ENCODE assay signal across 1 cellular context in genomic region chr1:77888429-77889239, GRCh38.
A peak's percentile ranks its signal among the peaks of the same experiment; 100 is the strongest.
TF ChIP-seq lines count a peak whose summit lies in the region.

NEXN (plus strand) TSS chr1:77888624; CDS start chr1:77916107, 27,483 bp downstream.

TF ChIP-seq in HepG2, 621 proteins besides CTCF, POLR2A, EP300 and RAD21 (continued from another document and continues in another):
- TF ChIP-seq PLSCR1 (CRISPR knock-in tag; IDR thresholded peaks at IDR 0.05; ENCODE audit: borderline replicate concordance) (no peak), SNRNP70 (IDR thresholded peaks at IDR 0.05; ENCODE audit: low read depth, low read length) (no peak), SRY (CRISPR knock-in tag; IDR thresholded peaks at IDR 0.05) (no peak), ZBTB33 (CRISPR knock-in tag; IDR thresholded peaks at IDR 0.05) (no peak), ZNF746 (CRISPR knock-in tag; IDR thresholded peaks at IDR 0.05) (peak; percentile 25; the same call in 1 of the 2 replicates), ZBTB21 (CRISPR knock-in tag; IDR thresholded peaks at IDR 0.05) (no peak), ZFP36L2 (CRISPR knock-in tag; IDR thresholded peaks at IDR 0.05) (no peak), ZNF609 (CRISPR knock-in tag; IDR thresholded peaks at IDR 0.05; ENCODE audit: borderline replicate concordance) (no peak), ZNF639 (CRISPR knock-in tag; conservative IDR thresholded peaks at IDR 0.05) (no peak), TARDBP (CRISPR knock-in tag; IDR thresholded peaks at IDR 0.05) (no peak), NR2F6 (IDR thresholded peaks at IDR 0.05) (no peak), NR2F6 (CRISPR knock-in tag; IDR thresholded peaks at IDR 0.05) (no peak), ZMYM4 (CRISPR knock-in tag; IDR thresholded peaks at IDR 0.05) (0 out of 2 replicates have a peak, but pooled peaks have one; percentile 19), TCF7L2 (IDR thresholded peaks at IDR 0.05; ENCODE audit: low read depth, low read length) (no peak), ZNF724P (CRISPR knock-in tag; IDR thresholded peaks at IDR 0.05; ENCODE audit: borderline replicate concordance) (no peak), IRF2 (CRISPR knock-in tag; IDR thresholded peaks at IDR 0.05) (no peak), SCMH1 (CRISPR knock-in tag; IDR thresholded peaks at IDR 0.05; ENCODE audit: borderline replicate concordance) (no peak), SSRP1 (CRISPR knock-in tag; IDR thresholded peaks at IDR 0.05) (no peak), HMG20A (CRISPR knock-in tag; IDR thresholded peaks at IDR 0.05; ENCODE audit: borderline replicate concordance) (no peak), ZNF251 (CRISPR knock-in tag; IDR thresholded peaks at IDR 0.05) (no peak), ZNF883 (CRISPR knock-in tag; IDR thresholded peaks at IDR 0.05; ENCODE audit: not compliant biosample characterization) (no peak), SRSF9 (IDR thresholded peaks at IDR 0.05; ENCODE audit: borderline replicate concordance, insufficient read depth, low read depth, low read length, poor library complexity, severe bottlenecking) (no peak), ZNF737 (CRISPR knock-in tag; IDR thresholded peaks at IDR 0.05; ENCODE audit: borderline replicate concordance) (no peak), RNF2 (conservative IDR thresholded peaks at IDR 0.05; ENCODE audit: low read depth) (no peak), ZFP82 (CRISPR knock-in tag; IDR thresholded peaks at IDR 0.05; ENCODE audit: borderline replicate concordance) (no peak), HMGXB4 (CRISPR knock-in tag; IDR thresholded peaks at IDR 0.05; ENCODE audit: borderline replicate concordance in 1 of 2, low read depth in 1 of 2) (peak in 1 of 2 experiments; percentile 55; a peak in 2 of 4 replicates), DR1 (CRISPR knock-in tag; IDR thresholded peaks at IDR 0.05) (0 out of 2 replicates have a peak, but pooled peaks have one; percentile 15), WIZ (CRISPR knock-in tag; IDR thresholded peaks at IDR 0.05) (no peak), SP1 (IDR thresholded peaks at IDR 0.05) (no peak), SP1 (CRISPR knock-in tag; IDR thresholded peaks at IDR 0.05) (no peak), NFKB2 (CRISPR knock-in tag; IDR thresholded peaks at IDR 0.05; ENCODE audit: borderline replicate concordance) (peak; percentile 32; the same call in 1 of the 2 replicates), ZNF775 (CRISPR knock-in tag; IDR thresholded peaks at IDR 0.05; ENCODE audit: borderline replicate concordance) (no peak)
- TF ChIP-seq, protein P1, sequence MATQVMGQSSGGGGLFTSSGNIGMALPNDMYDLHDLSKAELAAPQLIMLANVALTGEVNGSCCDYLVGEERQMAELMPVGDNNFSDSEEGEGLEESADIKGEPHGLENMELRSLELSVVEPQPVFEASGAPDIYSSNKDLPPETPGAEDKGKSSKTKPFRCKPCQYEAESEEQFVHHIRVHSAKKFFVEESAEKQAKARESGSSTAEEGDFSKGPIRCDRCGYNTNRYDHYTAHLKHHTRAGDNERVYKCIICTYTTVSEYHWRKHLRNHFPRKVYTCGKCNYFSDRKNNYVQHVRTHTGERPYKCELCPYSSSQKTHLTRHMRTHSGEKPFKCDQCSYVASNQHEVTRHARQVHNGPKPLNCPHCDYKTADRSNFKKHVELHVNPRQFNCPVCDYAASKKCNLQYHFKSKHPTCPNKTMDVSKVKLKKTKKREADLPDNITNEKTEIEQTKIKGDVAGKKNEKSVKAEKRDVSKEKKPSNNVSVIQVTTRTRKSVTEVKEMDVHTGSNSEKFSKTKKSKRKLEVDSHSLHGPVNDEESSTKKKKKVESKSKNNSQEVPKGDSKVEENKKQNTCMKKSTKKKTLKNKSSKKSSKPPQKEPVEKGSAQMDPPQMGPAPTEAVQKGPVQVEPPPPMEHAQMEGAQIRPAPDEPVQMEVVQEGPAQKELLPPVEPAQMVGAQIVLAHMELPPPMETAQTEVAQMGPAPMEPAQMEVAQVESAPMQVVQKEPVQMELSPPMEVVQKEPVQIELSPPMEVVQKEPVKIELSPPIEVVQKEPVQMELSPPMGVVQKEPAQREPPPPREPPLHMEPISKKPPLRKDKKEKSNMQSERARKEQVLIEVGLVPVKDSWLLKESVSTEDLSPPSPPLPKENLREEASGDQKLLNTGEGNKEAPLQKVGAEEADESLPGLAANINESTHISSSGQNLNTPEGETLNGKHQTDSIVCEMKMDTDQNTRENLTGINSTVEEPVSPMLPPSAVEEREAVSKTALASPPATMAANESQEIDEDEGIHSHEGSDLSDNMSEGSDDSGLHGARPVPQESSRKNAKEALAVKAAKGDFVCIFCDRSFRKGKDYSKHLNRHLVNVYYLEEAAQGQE (IDR thresholded peaks at IDR 0.05; ENCODE audit: borderline replicate concordance in 1 of 2, low read depth in 1 of 2, low read length in 2 of 2): no peak
- TF ChIP-seq, protein P2, sequence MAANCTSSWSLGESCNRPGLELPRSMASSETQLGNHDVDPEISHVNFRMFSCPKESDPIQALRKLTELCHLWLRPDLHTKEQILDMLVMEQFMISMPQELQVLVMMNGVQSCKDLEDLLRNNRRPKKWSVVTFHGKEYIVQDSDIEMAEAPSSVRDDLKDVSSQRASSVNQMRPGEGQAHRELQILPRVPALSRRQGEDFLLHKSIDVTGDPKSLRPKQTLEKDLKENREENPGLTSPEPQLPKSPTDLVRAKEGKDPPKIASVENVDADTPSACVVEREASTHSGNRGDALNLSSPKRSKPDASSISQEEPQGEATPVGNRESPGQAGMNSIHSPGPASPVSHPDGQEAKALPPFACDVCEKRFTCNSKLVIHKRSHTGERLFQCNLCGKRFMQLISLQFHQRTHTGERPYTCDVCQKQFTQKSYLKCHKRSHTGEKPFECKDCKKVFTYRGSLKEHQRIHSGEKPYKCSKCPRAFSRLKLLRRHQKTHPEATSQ (CRISPR knock-in tag; IDR thresholded peaks at IDR 0.05; ENCODE audit: borderline replicate concordance): no peak
- TF ChIP-seq, protein P3, sequence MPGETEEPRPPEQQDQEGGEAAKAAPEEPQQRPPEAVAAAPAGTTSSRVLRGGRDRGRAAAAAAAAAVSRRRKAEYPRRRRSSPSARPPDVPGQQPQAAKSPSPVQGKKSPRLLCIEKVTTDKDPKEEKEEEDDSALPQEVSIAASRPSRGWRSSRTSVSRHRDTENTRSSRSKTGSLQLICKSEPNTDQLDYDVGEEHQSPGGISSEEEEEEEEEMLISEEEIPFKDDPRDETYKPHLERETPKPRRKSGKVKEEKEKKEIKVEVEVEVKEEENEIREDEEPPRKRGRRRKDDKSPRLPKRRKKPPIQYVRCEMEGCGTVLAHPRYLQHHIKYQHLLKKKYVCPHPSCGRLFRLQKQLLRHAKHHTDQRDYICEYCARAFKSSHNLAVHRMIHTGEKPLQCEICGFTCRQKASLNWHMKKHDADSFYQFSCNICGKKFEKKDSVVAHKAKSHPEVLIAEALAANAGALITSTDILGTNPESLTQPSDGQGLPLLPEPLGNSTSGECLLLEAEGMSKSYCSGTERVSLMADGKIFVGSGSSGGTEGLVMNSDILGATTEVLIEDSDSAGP (CRISPR knock-in tag; IDR thresholded peaks at IDR 0.05; ENCODE audit: borderline replicate concordance): peak; percentile 68; the same call in 1 of the 2 replicates
- TF ChIP-seq, protein P4, sequence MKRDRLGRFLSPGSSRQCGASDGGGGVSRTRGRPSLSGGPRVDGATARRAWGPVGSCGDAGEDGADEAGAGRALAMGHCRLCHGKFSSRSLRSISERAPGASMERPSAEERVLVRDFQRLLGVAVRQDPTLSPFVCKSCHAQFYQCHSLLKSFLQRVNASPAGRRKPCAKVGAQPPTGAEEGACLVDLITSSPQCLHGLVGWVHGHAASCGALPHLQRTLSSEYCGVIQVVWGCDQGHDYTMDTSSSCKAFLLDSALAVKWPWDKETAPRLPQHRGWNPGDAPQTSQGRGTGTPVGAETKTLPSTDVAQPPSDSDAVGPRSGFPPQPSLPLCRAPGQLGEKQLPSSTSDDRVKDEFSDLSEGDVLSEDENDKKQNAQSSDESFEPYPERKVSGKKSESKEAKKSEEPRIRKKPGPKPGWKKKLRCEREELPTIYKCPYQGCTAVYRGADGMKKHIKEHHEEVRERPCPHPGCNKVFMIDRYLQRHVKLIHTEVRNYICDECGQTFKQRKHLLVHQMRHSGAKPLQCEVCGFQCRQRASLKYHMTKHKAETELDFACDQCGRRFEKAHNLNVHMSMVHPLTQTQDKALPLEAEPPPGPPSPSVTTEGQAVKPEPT (CRISPR knock-in tag; IDR thresholded peaks at IDR 0.05; ENCODE audit: low read depth): no peak
